11 cellular contexts compared by ENCODE assay signal in genomic region chr21:45320261-45320990, GRCh38. TPM values are rescaled to one million over a fixed set of nuclear protein-coding genes. Genes with fewer than 3 reads are reported as not detected.
DNase-seq lines count a peak whose midpoint lies in the region; ATAC-seq, FAIRE-seq and TF ChIP-seq lines count a peak whose summit lies in the region.
"Had no signal": no experiment of that assay in that cellular context is flagged by ENCODE, and none has a peak within 500 bp of the region (broad histone marks: within the 10 kb centered on the region; RNA-seq: fewer than 3 reads in every experiment).

No MANE protein-coding gene starts in this region.

- no peak overlapping the region for H3K27ac ChIP-seq in WERI-Rb-1
- peak overlapping the region; percentile 37 to 72 (median 49) for H3K27ac ChIP-seq in right lobe of liver
- peak overlapping the region; percentile 74 for H3K27ac ChIP-seq in subcutaneous abdominal adipose tissue (ENCODE audit: low read depth, low read length)

- no CpG with 5 or more reads among the region's 22 CpGs for WGBS in right lobe of liver (ENCODE audit: insufficient coverage, low coverage, low lambda C conversion rate, missing lambda C conversion rate)

- no peak for TF ChIP-seq POLR2A in right lobe of liver (IDR thresholded peaks at IDR 0.05)

- H3K4me3 ChIP-seq in WERI-Rb-1 (ENCODE audit: low read depth, low read length): no peak overlapping the region
- H3K4me3 ChIP-seq in right lobe of liver: no peak overlapping the region
- no peak overlapping the region for H3K4me3 ChIP-seq in subcutaneous abdominal adipose tissue (ENCODE audit: low read depth in 1 of 5, low read length in 5 of 5)

- no peaks in the 10 kb centered on the region for H3K9me3 ChIP-seq in WERI-Rb-1 (ENCODE audit: severe bottlenecking)
- no peaks in the 10 kb centered on the region for H3K9me3 ChIP-seq in right lobe of liver
- no peaks in the 10 kb centered on the region for H3K9me3 ChIP-seq in subcutaneous abdominal adipose tissue (ENCODE audit: control insufficient read depth in 5 of 5, low read length in 5 of 5)

- H3K36me3 ChIP-seq in WERI-Rb-1 (no peaks in the 10 kb centered on the region), right lobe of liver (no peaks in the 10 kb centered on the region), subcutaneous abdominal adipose tissue (ENCODE audit: control insufficient read depth in 5 of 5, insufficient read depth in 5 of 5, low read length in 5 of 5) (no peaks in the 10 kb centered on the region)
- H3K36me3 ChIP-seq: brain microvascular endothelial cell had no signal

- DNase-seq in HTR-8/SVneo (ENCODE audit: insufficient read length, low spot score) (no peak), WERI-Rb-1 (peak; percentile 11), right lobe of liver (peak; percentile 24 to 49 (median 42)), dermis blood vessel endothelial cell (no peak), Ammon's horn (ENCODE audit: low spot score) (no peak), NOMO-1 treated with dmso at 0.1 percent for 144 hours (lab: John Stamatoyannopoulos, UW; ENCODE audit: unreplicated experiment) (no peak)
- DNase-seq: activated CD4-positive, alpha-beta memory T cell treated with anti-CD3 and anti-CD28 coated beads for 36 hours; brain microvascular endothelial cell had no signal

- TF ChIP-seq CTCF in WERI-Rb-1 (IDR thresholded peaks at IDR 0.05; ENCODE audit: low read depth, low read length): no peak
- TF ChIP-seq CTCF in right lobe of liver (IDR thresholded peaks at IDR 0.05): no peak

- FAIRE-seq in HTR-8/SVneo (lab: Jason Lieb, UNC): peak; percentile 26
- FAIRE-seq: G401.6 had no signal

- H3K27me3 ChIP-seq in WERI-Rb-1 (ENCODE audit: insufficient read depth, low read depth, severe bottlenecking): no peaks in the 10 kb centered on the region
- no peaks in the 10 kb centered on the region for H3K27me3 ChIP-seq in right lobe of liver
- H3K27me3 ChIP-seq in subcutaneous abdominal adipose tissue (ENCODE audit: control insufficient read depth in 5 of 5, insufficient read depth in 4 of 5, low read length in 5 of 5): peaks cover 3 to 13% (median 5%) of the 10 kb centered on the region in 5 donors
- H3K27me3 ChIP-seq: brain microvascular endothelial cell had no signal

- no peak for ATAC-seq in right lobe of liver
- no peak for ATAC-seq in GM18502 (IDR thresholded peaks at IDR 0.05; ENCODE audit: poor library complexity, unreplicated experiment)

- H3K9ac ChIP-seq in subcutaneous abdominal adipose tissue (ENCODE audit: low read length in 5 of 5): no peak overlapping the region

- intact Hi-C loops in right lobe of liver (cut with DNase I): no loop called here

- H3K4me1 ChIP-seq in right lobe of liver: peaks cover 0 to 6% (median 0%) of the 10 kb centered on the region in 4 donors
- H3K4me1 ChIP-seq in subcutaneous abdominal adipose tissue (ENCODE audit: control insufficient read depth in 5 of 5, insufficient read depth in 5 of 5, low read length in 5 of 5): peaks cover 2 to 78% (median 51%) of the 10 kb centered on the region in 5 donors

RNA-seq across cellular contexts. Expression of gene POFUT2, which starts 32.7 kb away (rescaled TPM):
- 10 to 100 TPM; 10.5 to 22.0 (median 13.7) TPM for total RNA-seq in right lobe of liver
- total RNA-seq in dermis blood vessel endothelial cell: 19.4 and 31.0 TPM in 2 replicates

Comparison
In these comparisons a context has a peak if more than half of its experiments do, and no peak if none do; other contexts are left out.
1. DNase-seq: peak in WERI-Rb-1 (single experiment) and right lobe of liver (3 of 3); none in HTR-8/SVneo (single experiment), dermis blood vessel endothelial cell (single experiment), Ammon's horn (single experiment) and NOMO-1 treated with dmso at 0.1 percent for 144 hours (single experiment).